9 cellular contexts compared by ENCODE assay signal in the genomic region with DNA sequence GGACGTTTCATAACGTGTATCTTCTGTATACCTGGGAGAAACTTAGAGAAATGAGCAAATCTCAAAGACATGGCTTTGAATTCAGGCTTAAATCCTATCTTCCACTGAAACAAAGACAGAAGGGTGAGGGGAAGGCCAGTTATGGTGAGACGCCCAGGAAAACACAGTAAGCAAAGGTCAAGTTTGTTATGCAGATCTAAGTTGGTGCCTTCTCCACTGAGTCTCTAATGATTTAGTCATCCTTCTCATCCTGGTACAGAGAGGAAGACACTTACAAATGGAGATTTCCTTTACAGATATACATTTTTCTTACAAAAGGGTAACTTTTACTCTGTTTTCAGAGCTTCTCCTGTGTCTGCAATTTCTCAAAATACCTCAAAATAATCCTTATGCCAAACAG.
DNase-seq lines count a peak whose midpoint lies in the region; TF ChIP-seq lines count a peak whose summit lies in the region.
"Had no signal": no experiment of that assay in that cellular context is flagged by ENCODE, and none has a peak within 500 bp of the region (broad histone marks: within the 10 kb centered on the region; RNA-seq: fewer than 3 reads in every experiment).

No MANE protein-coding gene starts in this region.

- TF ChIP-seq CTCF in MM.1S (IDR thresholded peaks at IDR 0.05; ENCODE audit: low read length) (no peak), brain microvascular endothelial cell (IDR thresholded peaks at IDR 0.05; ENCODE audit: low read depth, low read length, missing control alignments) (no peak)

- no peaks in the 10 kb centered on the region for H3K27me3 ChIP-seq in MM.1S (replicated peaks; ENCODE audit: insufficient read depth, low read length)
- no peaks in the 10 kb centered on the region for H3K27me3 ChIP-seq in brain microvascular endothelial cell (replicated peaks)
- H3K27me3 ChIP-seq in neuron (ENCODE audit: insufficient read depth, low read length), result no peaks in the 10 kb centered on the region

- in situ Hi-C loops in brain microvascular endothelial cell (cut with HindIII; ENCODE audit: low pct_ligation_motif_present, low sequenced_read_pairs), result no loop called here

- H3K9me3 ChIP-seq in ES-I3 (ENCODE audit: control insufficient read depth, insufficient read depth, low read length) (peaks cover 5% of the 10 kb centered on the region; the same call in 1 of the 2 replicates), MM.1S (replicated peaks; ENCODE audit: insufficient read depth, low read length) (no peaks in the 10 kb centered on the region), neuron (ENCODE audit: low read length) (no peaks in the 10 kb centered on the region)

- no peak overlapping the region for H2AFZ ChIP-seq in MM.1S (ENCODE audit: low read length)
- peak overlapping the region; percentile 3 for H2AFZ ChIP-seq in neuron (ENCODE audit: low read depth, low read length)

- H3K4me1 ChIP-seq in ES-I3 (ENCODE audit: insufficient read depth, low read length) (peaks cover 8% of the 10 kb centered on the region; the same call in 1 of the 2 replicates), MM.1S (ENCODE audit: low read length) (peaks cover 11% of the 10 kb centered on the region), neuron (ENCODE audit: insufficient read depth, low read length) (peaks cover 25% of the 10 kb centered on the region)

- H3K9me2 ChIP-seq in MM.1S (replicated peaks; ENCODE audit: insufficient read depth, low read length), result no peaks in the 10 kb centered on the region

- H3K9ac ChIP-seq in ES-I3 (ENCODE audit: low read depth, low read length), result peak overlapping the region; percentile 71; the same call in 1 of the 2 replicates
- no peak overlapping the region for H3K9ac ChIP-seq in MM.1S (ENCODE audit: low read length)

- no peaks in the 10 kb centered on the region for H4K20me1 ChIP-seq in MM.1S (ENCODE audit: insufficient read depth, low read length)

- no peaks in the 10 kb centered on the region for H3K79me2 ChIP-seq in MM.1S (ENCODE audit: low read length)

- peaks cover 2% of the 10 kb centered on the region; the same call in 1 of the 2 replicates for H3K36me3 ChIP-seq in ES-I3 (ENCODE audit: insufficient read depth, low read length)
- H3K36me3 ChIP-seq in MM.1S (replicated peaks; ENCODE audit: insufficient read depth, low read length), result no peaks in the 10 kb centered on the region
- no peaks in the 10 kb centered on the region for H3K36me3 ChIP-seq in brain microvascular endothelial cell (replicated peaks)
- no peaks in the 10 kb centered on the region for H3K36me3 ChIP-seq in neuron (ENCODE audit: insufficient read depth, low read length)

- H3F3A ChIP-seq in MM.1S (ENCODE audit: insufficient read depth, low read length), result 0 out of 2 replicates have a peak, but pooled peaks cover 6% of the 10 kb centered on the region

- H3K4me3 ChIP-seq in MM.1S (ENCODE audit: low read length) (no peak overlapping the region), brain microvascular endothelial cell (ENCODE audit: low read depth, low read length) (no peak overlapping the region), neuron (ENCODE audit: low read length) (no peak overlapping the region)

- peak overlapping the region; percentile 63; the same call in 1 of the 2 replicates for H3K4me2 ChIP-seq in MM.1S (ENCODE audit: low read depth, low read length)

- DNase-seq in MM.1S (no peak), brain microvascular endothelial cell (peak; percentile 64), retina (no peak), Kasumi-1 (lab: John Stamatoyannopoulos, UW) (no peak)
- no peak for DNase-seq in stimulated activated CD4-positive, alpha-beta T cell treated with anti-CD3 and anti-CD28 coated beads, Interleukin-15, amount 100 ng/mL, for 24 hours
- DNase-seq: NCI-H2107, RPMI8226 had no signal

- H3K27ac ChIP-seq in MM.1S (ENCODE audit: low read length) (no peak overlapping the region), brain microvascular endothelial cell (peak overlapping the region; percentile 94)
